2 cellular contexts compared by ENCODE assay signal in the genomic region with DNA sequence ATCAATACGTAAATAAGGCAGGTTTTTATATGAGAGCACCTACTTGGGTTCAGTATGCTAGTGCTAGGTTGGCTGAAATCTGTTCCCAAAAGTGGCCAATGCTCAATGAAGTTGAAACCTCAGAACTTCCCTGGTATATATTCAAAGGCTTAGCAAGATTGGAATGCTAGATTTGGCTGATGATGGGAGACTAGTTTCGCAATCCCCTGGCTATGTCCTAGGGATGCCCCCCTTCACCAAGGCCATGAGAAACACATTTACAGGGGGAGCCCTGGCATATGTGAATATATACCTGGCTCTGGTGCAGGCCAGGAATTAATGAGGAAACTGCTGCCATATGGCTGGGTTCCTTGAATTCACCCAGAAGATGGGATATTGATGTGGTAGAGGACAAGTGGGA.
TF ChIP-seq lines count a peak whose summit lies in the region.

No MANE protein-coding gene starts in this region.

TF ChIP-seq in HepG2, 621 proteins besides CTCF, POLR2A, EP300 and RAD21:
- TF ChIP-seq REXO4 (CRISPR knock-in tag; IDR thresholded peaks at IDR 0.05; ENCODE audit: borderline replicate concordance) (no peak), ZNF33A (CRISPR knock-in tag; IDR thresholded peaks at IDR 0.05; ENCODE audit: borderline replicate concordance) (no peak), FOXM1 (CRISPR knock-in tag; IDR thresholded peaks at IDR 0.05) (no peak), CEBPB (IDR thresholded peaks at IDR 0.05; ENCODE audit: borderline replicate concordance, low read depth, low read length) (peak; percentile 29; the same call in 1 of the 2 replicates)
- TF ChIP-seq, protein P1, sequence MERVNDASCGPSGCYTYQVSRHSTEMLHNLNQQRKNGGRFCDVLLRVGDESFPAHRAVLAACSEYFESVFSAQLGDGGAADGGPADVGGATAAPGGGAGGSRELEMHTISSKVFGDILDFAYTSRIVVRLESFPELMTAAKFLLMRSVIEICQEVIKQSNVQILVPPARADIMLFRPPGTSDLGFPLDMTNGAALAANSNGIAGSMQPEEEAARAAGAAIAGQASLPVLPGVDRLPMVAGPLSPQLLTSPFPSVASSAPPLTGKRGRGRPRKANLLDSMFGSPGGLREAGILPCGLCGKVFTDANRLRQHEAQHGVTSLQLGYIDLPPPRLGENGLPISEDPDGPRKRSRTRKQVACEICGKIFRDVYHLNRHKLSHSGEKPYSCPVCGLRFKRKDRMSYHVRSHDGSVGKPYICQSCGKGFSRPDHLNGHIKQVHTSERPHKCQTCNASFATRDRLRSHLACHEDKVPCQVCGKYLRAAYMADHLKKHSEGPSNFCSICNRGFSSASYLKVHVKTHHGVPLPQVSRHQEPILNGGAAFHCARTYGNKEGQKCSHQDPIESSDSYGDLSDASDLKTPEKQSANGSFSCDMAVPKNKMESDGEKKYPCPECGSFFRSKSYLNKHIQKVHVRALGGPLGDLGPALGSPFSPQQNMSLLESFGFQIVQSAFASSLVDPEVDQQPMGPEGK (CRISPR knock-in tag; IDR thresholded peaks at IDR 0.05), result no peak
- TF ChIP-seq, protein P2, sequence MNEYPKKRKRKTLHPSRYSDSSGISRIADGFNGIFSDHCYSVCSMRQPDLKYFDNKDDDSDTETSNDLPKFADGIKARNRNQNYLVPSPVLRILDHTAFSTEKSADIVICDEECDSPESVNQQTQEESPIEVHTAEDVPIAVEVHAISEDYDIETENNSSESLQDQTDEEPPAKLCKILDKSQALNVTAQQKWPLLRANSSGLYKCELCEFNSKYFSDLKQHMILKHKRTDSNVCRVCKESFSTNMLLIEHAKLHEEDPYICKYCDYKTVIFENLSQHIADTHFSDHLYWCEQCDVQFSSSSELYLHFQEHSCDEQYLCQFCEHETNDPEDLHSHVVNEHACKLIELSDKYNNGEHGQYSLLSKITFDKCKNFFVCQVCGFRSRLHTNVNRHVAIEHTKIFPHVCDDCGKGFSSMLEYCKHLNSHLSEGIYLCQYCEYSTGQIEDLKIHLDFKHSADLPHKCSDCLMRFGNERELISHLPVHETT (CRISPR knock-in tag; conservative IDR thresholded peaks at IDR 0.05), result no peak

TF ChIP-seq in H1, 55 proteins besides CTCF, POLR2A, EP300 and RAD21:
- no peak for TF ChIP-seq CREB1 (IDR thresholded peaks at IDR 0.05)
- no peak for TF ChIP-seq TAF1 (IDR thresholded peaks at IDR 0.05; ENCODE audit: low read depth, low read length)
- no peak for TF ChIP-seq HDAC6 (IDR thresholded peaks at IDR 0.05; ENCODE audit: low read depth, low read length)
- TF ChIP-seq, protein P3, sequence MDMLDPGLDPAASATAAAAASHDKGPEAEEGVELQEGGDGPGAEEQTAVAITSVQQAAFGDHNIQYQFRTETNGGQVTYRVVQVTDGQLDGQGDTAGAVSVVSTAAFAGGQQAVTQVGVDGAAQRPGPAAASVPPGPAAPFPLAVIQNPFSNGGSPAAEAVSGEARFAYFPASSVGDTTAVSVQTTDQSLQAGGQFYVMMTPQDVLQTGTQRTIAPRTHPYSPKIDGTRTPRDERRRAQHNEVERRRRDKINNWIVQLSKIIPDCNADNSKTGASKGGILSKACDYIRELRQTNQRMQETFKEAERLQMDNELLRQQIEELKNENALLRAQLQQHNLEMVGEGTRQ (IDR thresholded peaks at IDR 0.05; ENCODE audit: low read length), result no peak
- TF ChIP-seq RBBP5 (IDR thresholded peaks at IDR 0.05; ENCODE audit: borderline replicate concordance, low read depth, low read length), result no peak
- TF ChIP-seq SP4 (IDR thresholded peaks at IDR 0.05; ENCODE audit: low read length), result no peak
- 0 out of 2 replicates have a peak, but pooled peaks have one; percentile 21 for TF ChIP-seq CEBPB (IDR thresholded peaks at IDR 0.05; ENCODE audit: low read depth, low read length)
